1 cellular context compared by ENCODE assay signal in the genomic region with DNA sequence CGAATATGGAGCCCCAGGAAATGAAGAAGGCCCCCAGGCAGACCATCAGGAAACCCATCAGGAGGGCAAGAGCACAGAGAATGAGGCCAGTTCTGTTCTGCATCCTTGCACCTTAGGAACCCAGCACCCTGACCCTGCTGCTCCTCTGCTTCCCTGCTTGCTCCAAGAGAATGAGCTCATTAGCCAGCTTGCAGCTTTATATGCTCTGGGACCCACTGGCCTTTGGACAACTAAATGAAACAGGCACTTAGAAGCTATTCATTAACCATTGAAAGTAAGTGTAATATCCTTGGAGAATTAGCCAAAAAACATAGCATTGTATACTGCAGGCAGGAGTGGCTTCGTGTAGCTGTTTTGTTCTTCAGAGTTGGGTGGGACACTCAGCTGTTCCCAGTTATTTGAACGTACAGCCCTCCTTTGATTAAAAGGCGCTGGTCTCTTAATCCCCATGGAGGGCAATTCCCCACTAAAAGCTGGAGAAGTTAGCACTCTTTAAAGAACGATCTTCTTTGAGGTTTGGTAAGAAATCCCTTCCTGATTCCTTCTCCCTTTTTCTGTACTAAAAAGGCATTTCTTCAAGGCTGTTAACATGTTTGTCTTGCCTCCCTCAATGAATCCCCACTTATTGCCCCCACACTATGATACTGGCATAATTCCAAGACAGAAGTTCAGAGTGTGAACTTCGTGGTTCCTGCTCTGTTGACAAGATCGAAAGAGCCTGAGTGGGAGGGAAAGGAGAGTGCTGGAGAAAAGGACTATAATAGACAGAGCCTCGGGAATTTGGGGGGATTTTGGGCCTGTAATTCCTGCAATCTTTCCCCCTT.
TF ChIP-seq lines count a peak whose summit lies in the region.

A gene with protein sequence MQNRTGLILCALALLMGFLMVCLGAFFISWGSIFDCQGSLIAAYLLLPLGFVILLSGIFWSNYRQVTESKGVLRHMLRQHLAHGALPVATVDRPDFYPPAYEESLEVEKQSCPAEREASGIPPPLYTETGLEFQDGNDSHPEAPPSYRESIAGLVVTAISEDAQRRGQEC (minus strand): TSS at position 172 of the 824 bp plus-strand sequence. CDS start 69 bp downstream, at position 103.

TF ChIP-seq in K562, 482 proteins besides CTCF, POLR2A, EP300 and RAD21:
- TF ChIP-seq ZNF41 (CRISPR knock-in tag; conservative IDR thresholded peaks at IDR 0.05) (no peak), ZNF175 (CRISPR knock-in tag; IDR thresholded peaks at IDR 0.05; ENCODE audit: low read depth) (no peak), NFIC (IDR thresholded peaks at IDR 0.05) (peak; percentile 17; the same call in 1 of the 2 replicates)
